Comparison of ENCODE assay signal across 16 cellular contexts in genomic region chr3:197225579-197225978, GRCh38.
A peak's percentile ranks its signal among the peaks of the same experiment; 100 is the strongest.
DNase-seq lines count a peak whose midpoint lies in the region; ATAC-seq and TF ChIP-seq lines count a peak whose summit lies in the region.
"Had no signal": no experiment of that assay in that cellular context is flagged by ENCODE, and none has a peak within 500 bp of the region (broad histone marks: within the 10 kb centered on the region; RNA-seq: fewer than 3 reads in every experiment).

No MANE protein-coding gene starts in this region.

- ATAC-seq in activated CD4-positive, alpha-beta T cell treated with anti-CD3 and anti-CD28 coated beads for 36 hours = no peak
- peak; percentile 18; the same call in 2 of the 3 replicates for ATAC-seq in SK-N-SH treated with all-trans-retinoic acid at 6 μM for 48 hours
- ATAC-seq in Right ventricle myocardium inferior = no peak
- ATAC-seq in CD4-positive, alpha-beta T cell (ENCODE audit: poor library complexity) = no peak

- peak overlapping the region; percentile 47 for H3K27ac Mint-ChIP-seq in activated CD4-positive, alpha-beta T cell treated with anti-CD3 and anti-CD28 coated beads for 36 hours
- H3K27ac Mint-ChIP-seq in CD4-positive, alpha-beta T cell = no peak overlapping the region
- H3K27ac Mint-ChIP-seq: CD4-positive, alpha-beta memory T cell; HFFc6; IgD-negative memory B cell had no signal

- POLR2A ChIA-PET in activated CD4-positive, alpha-beta T cell treated with anti-CD3 and anti-CD28 coated beads for 36 hours (lab: Charles Lee) = no interaction called here
- POLR2A ChIA-PET in CD4-positive, alpha-beta T cell (lab: Charles Lee) = interaction anchor here (1.1 to 1.3 kb wide), 2 partner anchors 12 to 16 kb away, joined by 3 to 4 read pairs; no protein-coding TSS in a partner anchor

- peaks cover 35% of the 10 kb centered on the region for H3K4me1 Mint-ChIP-seq in activated CD4-positive, alpha-beta T cell treated with anti-CD3 and anti-CD28 coated beads for 36 hours
- H3K4me1 Mint-ChIP-seq in CD4-positive, alpha-beta T cell (ENCODE audit: low read depth) = peaks cover 66% of the 10 kb centered on the region

- H3K9me3 ChIP-seq in CD4-positive, alpha-beta T cell (ENCODE audit: control insufficient read depth, low read length) = no peaks in the 10 kb centered on the region
- H3K9me3 ChIP-seq: HAP-1 had no signal

- no peak overlapping the region for H3K27ac ChIP-seq in CD4-positive, alpha-beta T cell (ENCODE audit: low read depth, low read length)
- H3K27ac ChIP-seq: 22Rv1 had no signal

- DNase-seq in activated CD4-positive, alpha-beta T cell treated with anti-CD3 and anti-CD28 coated beads for 36 hours = no peak
- DNase-seq in activated CD4-positive, alpha-beta T cell treated with anti-CD3 and anti-CD28 coated beads, Interleukin-2, amount 50 U/mL, for 4 hours = no peak
- DNase-seq in left kidney (ENCODE audit: low read depth, low spot score) (peak; percentile 15), Right ventricle myocardium inferior (ENCODE audit: missing footprints) (no peak), NCI-H345 (lab: John Stamatoyannopoulos, UW) (no peak), head of caudate nucleus (no peak)
- DNase-seq in CD4-positive, alpha-beta T cell = no peak
- DNase-seq: AML-193; CD4-positive, alpha-beta memory T cell; DMS79; GOT3; HFFc6 had no signal

- TF ChIP-seq CTCF in CD4-positive, alpha-beta T cell (IDR thresholded peaks at IDR 0.05) = no peak

- CTCF ChIA-PET in activated CD4-positive, alpha-beta T cell treated with anti-CD3 and anti-CD28 coated beads for 36 hours (lab: Charles Lee) = interaction anchor here (0.7 to 7.6 kb wide), 7 partner anchors 9 to 276 kb away, joined by 3 to 52 read pairs (median 7); no protein-coding TSS in a partner anchor
- CTCF ChIA-PET in CD4-positive, alpha-beta T cell (lab: Charles Lee) = interaction anchor here (1.4 to 2.5 kb wide), 2 partner anchors 12 to 284 kb away, joined by 3 to 8 read pairs; no protein-coding TSS in a partner anchor

- H3K27me3 Mint-ChIP-seq in activated CD4-positive, alpha-beta T cell treated with anti-CD3 and anti-CD28 coated beads for 36 hours = no peaks in the 10 kb centered on the region
- H3K27me3 Mint-ChIP-seq in CD4-positive, alpha-beta T cell = no peaks in the 10 kb centered on the region
- H3K27me3 Mint-ChIP-seq: CD4-positive, alpha-beta memory T cell; IgD-negative memory B cell had no signal

- intact Hi-C loops in activated CD4-positive, alpha-beta T cell treated with anti-CD3 and anti-CD28 coated beads for 36 hours (cut with DNase I, micrococcal nuclease) = loop anchor here (2.0 to 10.0 kb wide), 3 partner anchors 229 to 277 kb away; no protein-coding TSS in a partner anchor
- intact Hi-C loops in Right ventricle myocardium inferior (cut with DNase I) = loop anchor here (10.0 kb wide), 1 partner anchor 229 kb away; no protein-coding TSS in a partner anchor
- intact Hi-C loops in CD4-positive, alpha-beta T cell (cut with DNase I, micrococcal nuclease) = no loop called here
- intact Hi-C loops in head of caudate nucleus (cut with DNase I) = loop anchor here (10.0 kb wide), 1 partner anchor 279 kb away; no protein-coding TSS in a partner anchor

- H3K36me3 Mint-ChIP-seq in activated CD4-positive, alpha-beta T cell treated with anti-CD3 and anti-CD28 coated beads for 36 hours (ENCODE audit: low read depth) = no peaks in the 10 kb centered on the region
- no peaks in the 10 kb centered on the region for H3K36me3 Mint-ChIP-seq in CD4-positive, alpha-beta T cell (ENCODE audit: low read depth)
- H3K36me3 Mint-ChIP-seq: CD4-positive, alpha-beta memory T cell; IgD-negative memory B cell had no signal

- no peak overlapping the region for H3K4me3 Mint-ChIP-seq in activated CD4-positive, alpha-beta T cell treated with anti-CD3 and anti-CD28 coated beads for 36 hours
- no peak overlapping the region for H3K4me3 Mint-ChIP-seq in CD4-positive, alpha-beta T cell
- H3K4me3 Mint-ChIP-seq: CD4-positive, alpha-beta memory T cell; HFFc6; IgD-negative memory B cell had no signal

- no peaks in the 10 kb centered on the region for H3K27me3 ChIP-seq in CD4-positive, alpha-beta T cell (ENCODE audit: control insufficient read depth, insufficient read depth, low read length)

- H3K9me3 Mint-ChIP-seq in activated CD4-positive, alpha-beta T cell treated with anti-CD3 and anti-CD28 coated beads for 36 hours (ENCODE audit: low read depth) = no peaks in the 10 kb centered on the region
- H3K9me3 Mint-ChIP-seq in CD4-positive, alpha-beta T cell = no peaks in the 10 kb centered on the region
- H3K9me3 Mint-ChIP-seq: CD4-positive, alpha-beta memory T cell; HFFc6; IgD-negative memory B cell had no signal

TF ChIP-seq in SK-N-SH treated with all-trans-retinoic acid at 6 μM for 48 hours, 23 proteins besides CTCF, POLR2A, EP300 and RAD21 (continues in another document):
- TF ChIP-seq TCF4 (CRISPR knock-in tag; IDR thresholded peaks at IDR 0.05; ENCODE audit: borderline replicate concordance) = no peak
- TF ChIP-seq PPARA (CRISPR knock-in tag; IDR thresholded peaks at IDR 0.05; ENCODE audit: borderline replicate concordance) = no peak
- no peak for TF ChIP-seq CREB5 (CRISPR knock-in tag; IDR thresholded peaks at IDR 0.05; ENCODE audit: low read depth)
- no peak for TF ChIP-seq ESRRG (CRISPR knock-in tag; IDR thresholded peaks at IDR 0.05)
- TF ChIP-seq CSDC2 (CRISPR knock-in tag; IDR thresholded peaks at IDR 0.05) = no peak
- no peak for TF ChIP-seq TOX (CRISPR knock-in tag; IDR thresholded peaks at IDR 0.05; ENCODE audit: borderline replicate concordance)
- no peak for TF ChIP-seq ZNF565 (CRISPR knock-in tag; conservative IDR thresholded peaks at IDR 0.05; ENCODE audit: low read depth)
- no peak for TF ChIP-seq TSHZ2 (CRISPR knock-in tag; IDR thresholded peaks at IDR 0.05)
- no peak for TF ChIP-seq ISL1 (CRISPR knock-in tag; IDR thresholded peaks at IDR 0.05)
- TF ChIP-seq SNAI2 (CRISPR knock-in tag; IDR thresholded peaks at IDR 0.05) = no peak
- TF ChIP-seq ZFP3 (CRISPR knock-in tag; IDR thresholded peaks at IDR 0.05) = no peak
- TF ChIP-seq PATZ1 (CRISPR knock-in tag; IDR thresholded peaks at IDR 0.05; ENCODE audit: borderline replicate concordance) = no peak
- no peak for TF ChIP-seq GLIS3 (CRISPR knock-in tag; IDR thresholded peaks at IDR 0.05)

Comparison
In these comparisons a context has a peak if more than half of its experiments do, and no peak if none do; other contexts are left out.
1. intact Hi-C loops: an anchor here in activated CD4-positive, alpha-beta T cell treated with anti-CD3 and anti-CD28 coated beads for 36 hours (2.0 to 10.0 kb wide), Right ventricle myocardium inferior (10.0 kb wide) and head of caudate nucleus (10.0 kb wide); none called in CD4-positive, alpha-beta T cell.